9 cellular contexts compared by ENCODE assay signal in genomic region chr13:77298403-77298802, GRCh38. TPM values are rescaled to one million over a fixed set of nuclear protein-coding genes. Genes with fewer than 3 reads are reported as not detected.
DNase-seq lines count a peak whose midpoint lies in the region; ATAC-seq and TF ChIP-seq lines count a peak whose summit lies in the region.
"Had no signal": no experiment of that assay in that cellular context is flagged by ENCODE, and none has a peak within 500 bp of the region (broad histone marks: within the 10 kb centered on the region; RNA-seq: fewer than 3 reads in every experiment).

No MANE protein-coding gene starts in this region.

- H3K27me3 Mint-ChIP-seq in mesothelial cell of epicardium (ENCODE audit: low read depth): no peaks in the 10 kb centered on the region

- no peak for TF ChIP-seq CTCF in mesothelial cell of epicardium (IDR thresholded peaks at IDR 0.05; ENCODE audit: unreplicated experiment)

- peak; percentile 65 for ATAC-seq in GM18520 (IDR thresholded peaks at IDR 0.05; ENCODE audit: unreplicated experiment)
- peak; percentile 67 for ATAC-seq in HG02571 (IDR thresholded peaks at IDR 0.05; ENCODE audit: unreplicated experiment)
- ATAC-seq in HG03575 (IDR thresholded peaks at IDR 0.05; ENCODE audit: extremely low read depth, insufficient number of reproducible peaks, low FRiP score, unreplicated experiment): peak; percentile 46

- H3K27ac Mint-ChIP-seq in mesothelial cell of epicardium: peak overlapping the region; percentile 11

- H3K4me3 Mint-ChIP-seq in mesothelial cell of epicardium: no peak overlapping the region

- peaks cover 17% of the 10 kb centered on the region for H3K36me3 Mint-ChIP-seq in mesothelial cell of epicardium

- peaks cover 41% of the 10 kb centered on the region for H3K4me1 Mint-ChIP-seq in mesothelial cell of epicardium

- peaks cover 3% of the 10 kb centered on the region for H3K9me3 Mint-ChIP-seq in mesothelial cell of epicardium

- DNase-seq in mesothelial cell of epicardium (ENCODE audit: low spot score in 2 of 2, unreplicated experiment in 2 of 2) (no peak), NCI-H1105 (lab: John Stamatoyannopoulos, UW) (no peak), DMS79 (lab: John Stamatoyannopoulos, UW) (no peak), NCI-H187 treated with DMSO at 0.1 percent for 48 hours (lab: John Stamatoyannopoulos, UW) (no peak)
- no peak for DNase-seq in stimulated activated CD4-positive, alpha-beta T cell treated with anti-CD3 and anti-CD28 coated beads, Interleukin-2, amount 100 ng/mL, for 24 hours
- DNase-seq: NCI-H1048 had no signal

RNA-seq across cellular contexts. Expression of gene MYCBP2, which starts 28.5 kb away (rescaled TPM):
- total RNA-seq in mesothelial cell of epicardium: 65.9 to 72.3 TPM (median 67.7 TPM) in 3 replicates
